In genomic region chr14:74333909-74334308, GRCh38 we compare ENCODE assay signal across 18 cellular contexts. TPM values are rescaled to one million over a fixed set of nuclear protein-coding genes. Genes with fewer than 3 reads are reported as not detected.
DNase-seq lines count a peak whose midpoint lies in the region; ATAC-seq lines count a peak whose summit lies in the region.
"Had no signal": no experiment of that assay in that cellular context is flagged by ENCODE, and none has a peak within 500 bp of the region (broad histone marks: within the 10 kb centered on the region; RNA-seq: fewer than 3 reads in every experiment).

No MANE protein-coding gene starts in this region.

- ATAC-seq in HG03442 (IDR thresholded peaks at IDR 0.05; ENCODE audit: unreplicated experiment) (no peak), HG03280 (IDR thresholded peaks at IDR 0.05; ENCODE audit: unreplicated experiment) (no peak)
- ATAC-seq: activated T-cell treated with anti-CD3 and anti-CD28 coated beads, Interleukin-2, amount 50 U/mL, for 72 hours; gastrocnemius medialis; stimulated activated effector memory CD8-positive, alpha-beta T cell treated with anti-CD3 and anti-CD28 coated beads, Interleukin-12 subunit alpha, Interleukin-12 subunit beta, amount 100 ng/mL, for 72 hours; upper lobe of right lung had no signal

- DNase-seq in AG20443 (ENCODE audit: low spot score) (peak; percentile 57), dedifferentiated amniotic fluid mesenchymal stem cell (ENCODE audit: extremely low spot score) (peak; percentile 46), myocyte (ENCODE audit: low read depth) (peak; percentile 73), NCI-H526 treated with DMSO at 0.1 percent for 48 hours (lab: John Stamatoyannopoulos, UW) (no peak)
- DNase-seq in Jurkat, Clone E6-1 (ENCODE audit: low read depth, low spot score): peak; percentile 7
- no peak for DNase-seq in activated CD4-positive, CD25-positive, alpha-beta regulatory T cell (lab: John Stamatoyannopoulos, UW)
- DNase-seq: activated T-cell treated with anti-CD3 and anti-CD28 coated beads, Interleukin-2, amount 50 U/mL, for 72 hours; gastrocnemius medialis; immature natural killer cell; NCI-H1417; sigmoid colon had no signal

- H3K4me3 ChIP-seq in Jurkat, Clone E6-1 (ENCODE audit: low read length): no peak overlapping the region
- H3K4me3 ChIP-seq: gastrocnemius medialis, sigmoid colon, upper lobe of right lung had no signal

RNA-seq across cellular contexts. Expression of gene VRTN, which starts 14.4 kb away (rescaled TPM):
- polyA plus RNA-seq in Jurkat, Clone E6-1 (2012; ENCODE audit: insufficient read depth, insufficient read length): not detected
- total RNA-seq in myocyte: not detected in 2 replicates
- polyA plus RNA-seq in myocyte (2012): not detected
- total RNA-seq: activated T-cell treated with anti-CD3 and anti-CD28 coated beads, Interleukin-2, amount 50 U/mL, for 72 hours; dermis microvascular lymphatic vessel endothelial cell; gastrocnemius medialis; mesenteric fat pad; sigmoid colon; upper lobe of right lung had no signal
- polyA plus RNA-seq: adipose tissue, immature natural killer cell had no signal

RNA-seq across cellular contexts. Expression of gene ABCD4, which starts 31.2 kb away (rescaled TPM):
- polyA plus RNA-seq in Jurkat, Clone E6-1 (2012; ENCODE audit: insufficient read depth, insufficient read length): 58.6 TPM
- total RNA-seq in myocyte: 20.0 and 26.4 TPM in 2 replicates
- polyA plus RNA-seq in myocyte (2012): 38.5 TPM

Comparison
In these comparisons a context has a peak if more than half of its experiments do, and no peak if none do; other contexts are left out.
1. DNase-seq: peak in AG20443 (single experiment), Jurkat, Clone E6-1 (single experiment), dedifferentiated amniotic fluid mesenchymal stem cell (single experiment) and myocyte (single experiment); none in NCI-H526 treated with DMSO at 0.1 percent for 48 hours (single experiment) and activated CD4-positive, CD25-positive, alpha-beta regulatory T cell (0 of 4).